In the genomic region with DNA sequence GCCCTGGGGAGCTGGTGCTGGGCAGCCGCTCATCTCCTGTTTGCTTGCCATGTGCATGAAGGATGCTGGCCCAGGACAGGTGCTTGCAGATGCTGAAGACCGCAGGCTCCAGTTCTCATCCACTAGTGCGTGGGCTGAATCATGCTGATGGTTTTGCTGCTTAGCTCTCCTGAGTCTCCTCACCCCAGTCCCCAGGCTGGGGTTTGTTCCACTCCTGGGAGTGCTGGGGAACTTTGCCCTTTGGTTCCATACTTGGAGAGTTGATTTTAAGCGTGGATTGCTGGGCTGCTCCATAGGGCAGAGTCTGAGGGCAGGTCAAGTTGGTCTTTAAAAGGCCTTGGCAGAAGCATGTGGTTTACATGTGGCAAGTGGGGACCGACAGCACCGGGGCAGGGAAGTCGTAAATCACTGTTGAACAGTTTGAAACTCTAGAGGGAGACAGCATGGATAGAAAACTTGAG, we compare ENCODE assay signal across 1 cellular context.
A peak's percentile ranks its signal among the peaks of the same experiment; 100 is the strongest.
TF ChIP-seq lines count a peak whose summit lies in the region.

No MANE protein-coding gene starts in this region.

TF ChIP-seq in HepG2, 621 proteins besides CTCF, POLR2A, EP300 and RAD21 (continued from another document):
- TF ChIP-seq, protein P1, sequence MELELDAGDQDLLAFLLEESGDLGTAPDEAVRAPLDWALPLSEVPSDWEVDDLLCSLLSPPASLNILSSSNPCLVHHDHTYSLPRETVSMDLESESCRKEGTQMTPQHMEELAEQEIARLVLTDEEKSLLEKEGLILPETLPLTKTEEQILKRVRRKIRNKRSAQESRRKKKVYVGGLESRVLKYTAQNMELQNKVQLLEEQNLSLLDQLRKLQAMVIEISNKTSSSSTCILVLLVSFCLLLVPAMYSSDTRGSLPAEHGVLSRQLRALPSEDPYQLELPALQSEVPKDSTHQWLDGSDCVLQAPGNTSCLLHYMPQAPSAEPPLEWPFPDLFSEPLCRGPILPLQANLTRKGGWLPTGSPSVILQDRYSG (CRISPR knock-in tag; IDR thresholded peaks at IDR 0.05), result 0 out of 2 replicates have a peak, but pooled peaks have one; percentile 73
- TF ChIP-seq, protein P2, sequence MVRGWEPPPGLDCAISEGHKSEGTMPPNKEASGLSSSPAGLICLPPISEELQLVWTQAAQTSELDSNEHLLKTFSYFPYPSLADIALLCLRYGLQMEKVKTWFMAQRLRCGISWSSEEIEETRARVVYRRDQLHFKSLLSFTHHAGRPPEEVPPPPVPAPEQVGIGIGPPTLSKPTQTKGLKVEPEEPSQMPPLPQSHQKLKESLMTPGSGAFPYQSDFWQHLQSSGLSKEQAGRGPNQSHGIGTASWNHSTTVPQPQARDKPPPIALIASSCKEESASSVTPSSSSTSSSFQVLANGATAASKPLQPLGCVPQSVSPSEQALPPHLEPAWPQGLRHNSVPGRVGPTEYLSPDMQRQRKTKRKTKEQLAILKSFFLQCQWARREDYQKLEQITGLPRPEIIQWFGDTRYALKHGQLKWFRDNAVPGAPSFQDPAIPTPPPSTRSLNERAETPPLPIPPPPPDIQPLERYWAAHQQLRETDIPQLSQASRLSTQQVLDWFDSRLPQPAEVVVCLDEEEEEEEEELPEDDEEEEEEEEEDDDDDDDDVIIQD (CRISPR knock-in tag; IDR thresholded peaks at IDR 0.05; ENCODE audit: low read depth), result 0 out of 2 replicates have a peak, but pooled peaks have one; percentile 54
- TF ChIP-seq NRL (CRISPR knock-in tag; IDR thresholded peaks at IDR 0.05; ENCODE audit: borderline replicate concordance) (no peak), JUN (CRISPR knock-in tag; IDR thresholded peaks at IDR 0.05) (no peak), SRY (CRISPR knock-in tag; IDR thresholded peaks at IDR 0.05) (no peak), DDIT3 (CRISPR knock-in tag; IDR thresholded peaks at IDR 0.05) (no peak), NR2F6 (IDR thresholded peaks at IDR 0.05) (no peak; the same call in 1 of the 2 replicates), NR2F6 (CRISPR knock-in tag; IDR thresholded peaks at IDR 0.05) (peak; percentile 66; the same call in 1 of the 2 replicates), GFI1 (CRISPR knock-in tag; IDR thresholded peaks at IDR 0.05; ENCODE audit: borderline replicate concordance) (peak; percentile 80; the same call in 1 of the 2 replicates), ZNF329 (CRISPR knock-in tag; IDR thresholded peaks at IDR 0.05; ENCODE audit: low read depth) (no peak), ONECUT2 (CRISPR knock-in tag; IDR thresholded peaks at IDR 0.05) (no peak), ZNF547 (CRISPR knock-in tag; IDR thresholded peaks at IDR 0.05) (0 out of 2 replicates have a peak, but pooled peaks have one; percentile 51), ZNF543 (CRISPR knock-in tag; IDR thresholded peaks at IDR 0.05) (no peak), DMAP1 (CRISPR knock-in tag; IDR thresholded peaks at IDR 0.05) (no peak), DPF2 (CRISPR knock-in tag; IDR thresholded peaks at IDR 0.05; ENCODE audit: borderline replicate concordance, low read depth) (no peak), SMARCC2 (IDR thresholded peaks at IDR 0.05) (no peak), CHD4 (IDR thresholded peaks at IDR 0.05; ENCODE audit: borderline replicate concordance, low read length) (no peak), RFXAP (CRISPR knock-in tag; IDR thresholded peaks at IDR 0.05; ENCODE audit: borderline replicate concordance) (no peak), CBX2 (IDR thresholded peaks at IDR 0.05; ENCODE audit: low read depth, low read length) (no peak), CBX2 (CRISPR knock-in tag; IDR thresholded peaks at IDR 0.05; ENCODE audit: low read depth) (no peak), TEAD2 (CRISPR knock-in tag; IDR thresholded peaks at IDR 0.05) (no peak)
- TF ChIP-seq, protein P3, sequence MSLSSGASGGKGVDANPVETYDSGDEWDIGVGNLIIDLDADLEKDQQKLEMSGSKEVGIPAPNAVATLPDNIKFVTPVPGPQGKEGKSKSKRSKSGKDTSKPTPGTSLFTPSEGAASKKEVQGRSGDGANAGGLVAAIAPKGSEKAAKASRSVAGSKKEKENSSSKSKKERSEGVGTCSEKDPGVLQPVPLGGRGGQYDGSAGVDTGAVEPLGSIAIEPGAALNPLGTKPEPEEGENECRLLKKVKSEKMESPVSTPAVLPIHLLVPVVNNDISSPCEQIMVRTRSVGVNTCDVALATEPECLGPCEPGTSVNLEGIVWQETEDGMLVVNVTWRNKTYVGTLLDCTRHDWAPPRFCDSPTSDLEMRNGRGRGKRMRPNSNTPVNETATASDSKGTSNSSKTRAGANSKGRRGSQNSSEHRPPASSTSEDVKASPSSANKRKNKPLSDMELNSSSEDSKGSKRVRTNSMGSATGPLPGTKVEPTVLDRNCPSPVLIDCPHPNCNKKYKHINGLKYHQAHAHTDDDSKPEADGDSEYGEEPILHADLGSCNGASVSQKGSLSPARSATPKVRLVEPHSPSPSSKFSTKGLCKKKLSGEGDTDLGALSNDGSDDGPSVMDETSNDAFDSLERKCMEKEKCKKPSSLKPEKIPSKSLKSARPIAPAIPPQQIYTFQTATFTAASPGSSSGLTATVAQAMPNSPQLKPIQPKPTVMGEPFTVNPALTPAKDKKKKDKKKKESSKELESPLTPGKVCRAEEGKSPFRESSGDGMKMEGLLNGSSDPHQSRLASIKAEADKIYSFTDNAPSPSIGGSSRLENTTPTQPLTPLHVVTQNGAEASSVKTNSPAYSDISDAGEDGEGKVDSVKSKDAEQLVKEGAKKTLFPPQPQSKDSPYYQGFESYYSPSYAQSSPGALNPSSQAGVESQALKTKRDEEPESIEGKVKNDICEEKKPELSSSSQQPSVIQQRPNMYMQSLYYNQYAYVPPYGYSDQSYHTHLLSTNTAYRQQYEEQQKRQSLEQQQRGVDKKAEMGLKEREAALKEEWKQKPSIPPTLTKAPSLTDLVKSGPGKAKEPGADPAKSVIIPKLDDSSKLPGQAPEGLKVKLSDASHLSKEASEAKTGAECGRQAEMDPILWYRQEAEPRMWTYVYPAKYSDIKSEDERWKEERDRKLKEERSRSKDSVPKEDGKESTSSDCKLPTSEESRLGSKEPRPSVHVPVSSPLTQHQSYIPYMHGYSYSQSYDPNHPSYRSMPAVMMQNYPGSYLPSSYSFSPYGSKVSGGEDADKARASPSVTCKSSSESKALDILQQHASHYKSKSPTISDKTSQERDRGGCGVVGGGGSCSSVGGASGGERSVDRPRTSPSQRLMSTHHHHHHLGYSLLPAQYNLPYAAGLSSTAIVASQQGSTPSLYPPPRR (CRISPR knock-in tag; IDR thresholded peaks at IDR 0.05; ENCODE audit: borderline replicate concordance), result peak; percentile 43; the same call in 1 of the 2 replicates
- TF ChIP-seq, protein P4, sequence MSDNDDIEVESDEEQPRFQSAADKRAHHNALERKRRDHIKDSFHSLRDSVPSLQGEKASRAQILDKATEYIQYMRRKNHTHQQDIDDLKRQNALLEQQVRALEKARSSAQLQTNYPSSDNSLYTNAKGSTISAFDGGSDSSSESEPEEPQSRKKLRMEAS (IDR thresholded peaks at IDR 0.05), result peak; percentile 98
- TF ChIP-seq, protein P5, sequence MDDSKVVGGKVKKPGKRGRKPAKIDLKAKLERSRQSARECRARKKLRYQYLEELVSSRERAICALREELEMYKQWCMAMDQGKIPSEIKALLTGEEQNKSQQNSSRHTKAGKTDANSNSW (CRISPR knock-in tag; IDR thresholded peaks at IDR 0.05; ENCODE audit: borderline replicate concordance), result no peak
- TF ChIP-seq, protein P6, sequence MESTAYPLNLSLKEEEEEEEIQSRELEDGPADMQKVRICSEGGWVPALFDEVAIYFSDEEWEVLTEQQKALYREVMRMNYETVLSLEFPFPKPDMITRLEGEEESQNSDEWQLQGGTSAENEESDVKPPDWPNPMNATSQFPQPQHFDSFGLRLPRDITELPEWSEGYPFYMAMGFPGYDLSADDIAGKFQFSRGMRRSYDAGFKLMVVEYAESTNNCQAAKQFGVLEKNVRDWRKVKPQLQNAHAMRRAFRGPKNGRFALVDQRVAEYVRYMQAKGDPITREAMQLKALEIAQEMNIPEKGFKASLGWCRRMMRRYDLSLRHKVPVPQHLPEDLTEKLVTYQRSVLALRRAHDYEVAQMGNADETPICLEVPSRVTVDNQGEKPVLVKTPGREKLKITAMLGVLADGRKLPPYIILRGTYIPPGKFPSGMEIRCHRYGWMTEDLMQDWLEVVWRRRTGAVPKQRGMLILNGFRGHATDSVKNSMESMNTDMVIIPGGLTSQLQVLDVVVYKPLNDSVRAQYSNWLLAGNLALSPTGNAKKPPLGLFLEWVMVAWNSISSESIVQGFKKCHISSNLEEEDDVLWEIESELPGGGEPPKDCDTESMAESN (CRISPR knock-in tag; conservative IDR thresholded peaks at IDR 0.05), result peak; percentile 52; the same call in 1 of the 2 replicates
